Comparison of ENCODE assay signal across 26 cellular contexts in the genomic region with DNA sequence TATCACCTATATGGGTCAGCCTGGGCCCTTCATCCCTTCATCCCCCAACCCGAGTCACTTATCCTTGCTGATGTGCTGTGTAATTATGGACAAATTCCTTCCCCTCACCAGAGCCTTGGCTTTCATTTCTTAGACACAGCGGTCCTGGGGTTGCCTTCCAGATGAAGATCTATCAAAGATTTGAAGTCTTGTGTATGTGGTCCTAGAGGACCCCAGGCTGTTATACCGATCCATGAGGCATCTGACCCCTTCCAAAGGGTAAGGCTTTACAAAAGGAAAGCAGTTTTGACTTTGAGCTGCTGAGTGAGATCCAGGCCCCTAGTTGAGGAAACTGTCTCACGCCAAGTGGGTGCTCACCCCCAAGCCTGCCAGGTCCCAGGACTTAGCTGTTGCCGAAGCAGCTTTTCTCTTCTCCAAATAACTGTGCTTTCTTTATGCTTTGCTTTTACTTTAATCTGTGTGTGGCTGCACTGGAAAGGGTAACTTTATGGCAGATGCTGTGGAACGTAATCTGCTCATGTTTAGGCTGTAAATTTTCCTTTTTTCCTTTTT.
"Had no signal": no experiment of that assay in that cellular context is flagged by ENCODE, and none has a peak within 500 bp of the region (broad histone marks: within the 10 kb centered on the region; RNA-seq: fewer than 3 reads in every experiment).

No MANE protein-coding gene starts in this region.

- ATAC-seq: activated CD4-positive, CD25-positive, alpha-beta regulatory T cell treated with anti-CD3 and anti-CD28 coated beads, Interleukin-2, amount 50 U/mL, for 24 hours; esophagus mucosa; gastrocnemius medialis; right lobe of liver; stimulated activated effector memory CD8-positive, alpha-beta T cell treated with anti-CD3 and anti-CD28 coated beads, Interleukin-12 subunit alpha, Interleukin-12 subunit beta, amount 100 ng/mL, for 72 hours had no signal

- H3K27ac Mint-ChIP-seq: activated CD4-positive, alpha-beta T cell treated with anti-CD3 and anti-CD28 coated beads, Interleukin-2, amount 10 ng/mL, durations not matched to agents 24 days and 14 days; activated naive CD8-positive, alpha-beta T cell had no signal

- H3K27me3 ChIP-seq: adrenal gland, ascending aorta, gastrocnemius medialis, right lobe of liver, stomach, suprapubic skin, transverse colon, uterus had no signal

- H3K36me3 Mint-ChIP-seq: stimulated activated effector memory CD8-positive, alpha-beta T cell treated with anti-CD3 and anti-CD28 coated beads, Interleukin-12 subunit alpha, Interleukin-12 subunit beta, amount 100 ng/mL, for 72 hours had no signal

- H3K9me3 Mint-ChIP-seq: activated CD4-positive, alpha-beta T cell treated with anti-CD3 and anti-CD28 coated beads, Interleukin-2, amount 10 ng/mL, durations not matched to agents 24 days and 14 days; nephron; stimulated activated effector memory CD8-positive, alpha-beta T cell treated with anti-CD3 and anti-CD28 coated beads, Interleukin-12 subunit alpha, Interleukin-12 subunit beta, amount 100 ng/mL, for 72 hours had no signal

- H3K9me3 ChIP-seq: adrenal gland, ascending aorta, gastrocnemius medialis, left ventricle myocardium inferior, right lobe of liver, stomach, suprapubic skin, transverse colon, uterus had no signal

- H3K27me3 Mint-ChIP-seq: activated naive CD8-positive, alpha-beta T cell had no signal

- DNase-seq: activated CD4-positive, alpha-beta T cell treated with anti-CD3 and anti-CD28 coated beads, Interleukin-2, amount 10 ng/mL, durations not matched to agents 24 days and 14 days; activated gamma-delta T cell treated with Interleukin-2 at 50 U/mL for 16 hours; activated T-cell treated with anti-CD3 and anti-CD28 coated beads for 4 hours; brain microvascular endothelial cell; central memory CD4-positive, alpha-beta T cell; effector memory CD4-positive, alpha-beta T cell; gastrocnemius medialis; hippocampal formation; left ventricle myocardium inferior; mammary epithelial cell; midbrain; right lobe of liver; stimulated activated CD4-positive, alpha-beta T cell treated with anti-CD3 and anti-CD28 coated beads, Interleukin-1b, Interleukin-23, amount 100 ng/mL, for 48 hours; stomach; transverse colon; uterus had no signal

- H3K4me3 Mint-ChIP-seq: activated CD4-positive, alpha-beta T cell treated with anti-CD3 and anti-CD28 coated beads, Interleukin-2, amount 10 ng/mL, durations not matched to agents 24 days and 14 days; activated naive CD8-positive, alpha-beta T cell; nephron; stimulated activated effector memory CD8-positive, alpha-beta T cell treated with anti-CD3 and anti-CD28 coated beads, Interleukin-12 subunit alpha, Interleukin-12 subunit beta, amount 100 ng/mL, for 72 hours had no signal

- H3K27ac ChIP-seq: ascending aorta, brain microvascular endothelial cell, gastrocnemius medialis, left ventricle myocardium inferior, parathyroid adenoma, right lobe of liver, skin epidermis, suprapubic skin, transverse colon, uterus had no signal
